In genomic region chr7:140316165-140316661, GRCh38 we compare ENCODE assay signal across 8 cellular contexts.
A peak's percentile ranks its signal among the peaks of the same experiment; 100 is the strongest.
DNase-seq lines count a peak whose midpoint lies in the region; ATAC-seq and TF ChIP-seq lines count a peak whose summit lies in the region.
"Had no signal": no experiment of that assay in that cellular context is flagged by ENCODE, and none has a peak within 500 bp of the region (broad histone marks: within the 10 kb centered on the region; RNA-seq: fewer than 3 reads in every experiment).

No MANE protein-coding gene starts in this region.

- no peaks in the 10 kb centered on the region for H3K4me1 ChIP-seq in HEK293 (ENCODE audit: control insufficient read depth, insufficient read depth, low read length)

- DNase-seq in RPMI8226 (peak; percentile 40), NCI-H1930 (lab: John Stamatoyannopoulos, UW) (no peak), DMS153 (lab: John Stamatoyannopoulos, UW) (no peak)
- DNase-seq in natural killer cell treated with Interleukin-12 subunit alpha and Interleukin-12 subunit beta and Interleukin-15 and Interleukin-18, amount 100 ng/mL, for 72 hours (ENCODE audit: low spot score): no peak

- no peak overlapping the region for H3K27ac ChIP-seq in HEK293 (ENCODE audit: extremely low read depth, low read depth, low read length)
- H3K27ac ChIP-seq: SJSA1 had no signal

- H3K4me3 ChIP-seq in HEK293 (ENCODE audit: low read depth, low read length): no peak overlapping the region
- H3K4me3 ChIP-seq: SJSA1 had no signal

- CTCF ChIA-PET in HEK293 (lab: Yijun Ruan, JAX): interaction anchor here (0.6 to 1.3 kb wide), 3 partner anchors 10 to 168 kb away, joined by 3 to 4 read pairs (median 3); no protein-coding TSS in a partner anchor

- no peak for TF ChIP-seq CTCF in HEK293 (tag by site-specific recombination; IDR thresholded peaks at IDR 0.05)

- H3K4me3 Mint-ChIP-seq in natural killer cell treated with Interleukin-12 subunit alpha and Interleukin-12 subunit beta and Interleukin-15 and Interleukin-18, amount 100 ng/mL, for 72 hours: no peak overlapping the region

- H3K9me3 ChIP-seq in HEK293 (ENCODE audit: control insufficient read depth, insufficient read depth, low read depth, low read length): no peaks in the 10 kb centered on the region
- H3K9me3 ChIP-seq: SJSA1 had no signal

- no peaks in the 10 kb centered on the region for H3K36me3 ChIP-seq in HEK293 (ENCODE audit: control insufficient read depth in 2 of 2, insufficient read depth in 1 of 2, low read length in 2 of 2)
- H3K36me3 ChIP-seq: SJSA1 had no signal

- H3K4me1 Mint-ChIP-seq in natural killer cell treated with Interleukin-12 subunit alpha and Interleukin-12 subunit beta and Interleukin-15 and Interleukin-18, amount 100 ng/mL, for 72 hours (ENCODE audit: low read depth in 2 of 2): peaks cover 5 to 14% of the 10 kb centered on the region in 2 donors

- POLR2A ChIA-PET in HEK293 (lab: Yijun Ruan, JAX): no interaction called here

- peak; percentile 95 for ATAC-seq in esophagus mucosa
- peak; percentile 45 to 74 for ATAC-seq in natural killer cell treated with Interleukin-12 subunit alpha and Interleukin-12 subunit beta and Interleukin-15 and Interleukin-18, amount 100 ng/mL, for 72 hours
- no peak for ATAC-seq in GM18868 (IDR thresholded peaks at IDR 0.05; ENCODE audit: unreplicated experiment)

- H3K36me3 Mint-ChIP-seq in natural killer cell treated with Interleukin-12 subunit alpha and Interleukin-12 subunit beta and Interleukin-15 and Interleukin-18, amount 100 ng/mL, for 72 hours: peaks cover 7% of the 10 kb centered on the region

- H3K27me3 Mint-ChIP-seq in natural killer cell treated with Interleukin-12 subunit alpha and Interleukin-12 subunit beta and Interleukin-15 and Interleukin-18, amount 100 ng/mL, for 72 hours: peaks cover 0 to 17% of the 10 kb centered on the region in 2 donors

- no peaks in the 10 kb centered on the region for H3K9me3 Mint-ChIP-seq in natural killer cell treated with Interleukin-12 subunit alpha and Interleukin-12 subunit beta and Interleukin-15 and Interleukin-18, amount 100 ng/mL, for 72 hours

- no peak overlapping the region for H3K27ac Mint-ChIP-seq in natural killer cell treated with Interleukin-12 subunit alpha and Interleukin-12 subunit beta and Interleukin-15 and Interleukin-18, amount 100 ng/mL, for 72 hours

TF ChIP-seq in HEK293, 187 proteins besides CTCF, POLR2A, EP300 and RAD21:
- TF ChIP-seq PRDM1 (tag by site-specific recombination; IDR thresholded peaks at IDR 0.05) (no peak), ZNF692 (tag by site-specific recombination; IDR thresholded peaks at IDR 0.05) (0 out of 2 replicates have a peak, but pooled peaks have one; percentile 1)
